In genomic region chr12:49403887-49404517, GRCh38 we compare ENCODE assay signal across 20 cellular contexts. TPM values are rescaled to one million over a fixed set of nuclear protein-coding genes. Genes with fewer than 3 reads are reported as not detected.
DNase-seq lines count a peak whose midpoint lies in the region; ATAC-seq and TF ChIP-seq lines count a peak whose summit lies in the region.
"Had no signal": no experiment of that assay in that cellular context is flagged by ENCODE, and none has a peak within 500 bp of the region (broad histone marks: within the 10 kb centered on the region; RNA-seq: fewer than 3 reads in every experiment).

No MANE protein-coding gene starts in this region.

- no peak for ATAC-seq in foreskin keratinocyte
- ATAC-seq: left lung had no signal

- no peaks in the 10 kb centered on the region for H3K36me3 ChIP-seq in brain microvascular endothelial cell (replicated peaks)
- H3K36me3 ChIP-seq: left lung, Peyer's patch had no signal

- POLR2A ChIA-PET in RWPE1 (lab: Yijun Ruan, JAX; ENCODE audit: low non-redundant PET) = interaction anchor here (0.6 kb wide), 1 partner anchor 35 kb away, joined by 8 read pairs; no protein-coding TSS in a partner anchor

- H3K4me3 ChIP-seq in brain microvascular endothelial cell (ENCODE audit: low read depth, low read length) = no peak overlapping the region
- H3K4me3 ChIP-seq: left lung, Peyer's patch had no signal

- CTCF ChIA-PET in RWPE1 (lab: Yijun Ruan, JAX) = no interaction called here

- peak overlapping the region; percentile 22 for H3K27ac ChIP-seq in 22Rv1
- peak overlapping the region; percentile 40; the same call in 1 of the 2 replicates for H3K27ac ChIP-seq in RWPE1
- H3K27ac ChIP-seq in foreskin keratinocyte = no peak overlapping the region
- H3K27ac ChIP-seq in brain microvascular endothelial cell = no peak overlapping the region
- H3K27ac ChIP-seq: left lung, Peyer's patch had no signal

- in situ Hi-C loops in brain microvascular endothelial cell (cut with HindIII; ENCODE audit: low pct_ligation_motif_present, low sequenced_read_pairs) = no loop called here

- peak; percentile 52 for DNase-seq in GF-D8 (lab: John Stamatoyannopoulos, UW)
- DNase-seq in RWPE1 (ENCODE audit: low spot score) = no peak
- peak; percentile 40 to 67 for DNase-seq in foreskin keratinocyte
- no peak for DNase-seq in T-helper 9 cell
- DNase-seq in brain microvascular endothelial cell = no peak
- DNase-seq in middle frontal gyrus (ENCODE audit: extremely low spot score, low spot score) = no peak
- no peak for DNase-seq in activated T-cell treated with anti-CD3 and anti-CD28 coated beads, Interleukin-2, amount 50 U/mL, for 1 hour
- DNase-seq: activated CD4-positive, alpha-beta T cell treated with anti-CD3 and anti-CD28 coated beads, Interleukin-2, amount 50 U/mL, for 4 hours; activated T-cell treated with anti-CD3 and anti-CD28 coated beads for 4 hours; anterior cingulate cortex; cerebellar nuclear complex; effector CD8-positive, alpha-beta T cell; glutamatergic neuron; left lung; NCI-H1694; NCI-H446; NK-92 treated with Interleukin-12 subunit alpha and Interleukin-12 subunit beta, amount 100 ng/mL, for 24 hours; Peyer's patch; substantia nigra had no signal

- TF ChIP-seq CTCF in 22Rv1 (IDR thresholded peaks at IDR 0.05) (no peak), RWPE1 (conservative IDR thresholded peaks at IDR 0.05; ENCODE audit: low read depth) (no peak), foreskin keratinocyte (conservative IDR thresholded peaks at IDR 0.05) (no peak), brain microvascular endothelial cell (IDR thresholded peaks at IDR 0.05; ENCODE audit: low read depth, low read length, missing control alignments) (no peak)

- H3K4me1 ChIP-seq in foreskin keratinocyte = peaks cover 8% of the 10 kb centered on the region
- H3K4me1 ChIP-seq: left lung, Peyer's patch had no signal

- H3K27me3 ChIP-seq in foreskin keratinocyte (no peaks in the 10 kb centered on the region), brain microvascular endothelial cell (replicated peaks) (no peaks in the 10 kb centered on the region)
- H3K27me3 ChIP-seq: left lung, Peyer's patch had no signal

RNA-seq across cellular contexts. Expression of gene SPATS2, which starts 36.7 kb away (rescaled TPM):
- total RNA-seq in foreskin keratinocyte = 40.6 and 56.5 TPM in 2 replicates
- 24.8 and 30.6 TPM in 2 replicates for polyA plus RNA-seq in foreskin keratinocyte

RNA-seq across cellular contexts. Expression of gene DNAJC22, which starts 57.3 kb away (rescaled TPM):
- 0.04 TPM in 1 of 2 replicates, not detected in the other for total RNA-seq in foreskin keratinocyte
- not detected in 2 replicates for polyA plus RNA-seq in foreskin keratinocyte

Comparison
In these comparisons a context has a peak if more than half of its experiments do, and no peak if none do; other contexts are left out.
1. H3K27ac ChIP-seq: peak in 22Rv1 (single experiment) and RWPE1 (single experiment); none in foreskin keratinocyte (single experiment) and brain microvascular endothelial cell (single experiment).
2. DNase-seq: peak in GF-D8 (single experiment) and foreskin keratinocyte (2 of 2); none in RWPE1 (single experiment), T-helper 9 cell (single experiment), brain microvascular endothelial cell (single experiment), middle frontal gyrus (single experiment) and activated T-cell treated with anti-CD3 and anti-CD28 coated beads, Interleukin-2, amount 50 U/mL, for 1 hour (single experiment).